In the genomic region with DNA sequence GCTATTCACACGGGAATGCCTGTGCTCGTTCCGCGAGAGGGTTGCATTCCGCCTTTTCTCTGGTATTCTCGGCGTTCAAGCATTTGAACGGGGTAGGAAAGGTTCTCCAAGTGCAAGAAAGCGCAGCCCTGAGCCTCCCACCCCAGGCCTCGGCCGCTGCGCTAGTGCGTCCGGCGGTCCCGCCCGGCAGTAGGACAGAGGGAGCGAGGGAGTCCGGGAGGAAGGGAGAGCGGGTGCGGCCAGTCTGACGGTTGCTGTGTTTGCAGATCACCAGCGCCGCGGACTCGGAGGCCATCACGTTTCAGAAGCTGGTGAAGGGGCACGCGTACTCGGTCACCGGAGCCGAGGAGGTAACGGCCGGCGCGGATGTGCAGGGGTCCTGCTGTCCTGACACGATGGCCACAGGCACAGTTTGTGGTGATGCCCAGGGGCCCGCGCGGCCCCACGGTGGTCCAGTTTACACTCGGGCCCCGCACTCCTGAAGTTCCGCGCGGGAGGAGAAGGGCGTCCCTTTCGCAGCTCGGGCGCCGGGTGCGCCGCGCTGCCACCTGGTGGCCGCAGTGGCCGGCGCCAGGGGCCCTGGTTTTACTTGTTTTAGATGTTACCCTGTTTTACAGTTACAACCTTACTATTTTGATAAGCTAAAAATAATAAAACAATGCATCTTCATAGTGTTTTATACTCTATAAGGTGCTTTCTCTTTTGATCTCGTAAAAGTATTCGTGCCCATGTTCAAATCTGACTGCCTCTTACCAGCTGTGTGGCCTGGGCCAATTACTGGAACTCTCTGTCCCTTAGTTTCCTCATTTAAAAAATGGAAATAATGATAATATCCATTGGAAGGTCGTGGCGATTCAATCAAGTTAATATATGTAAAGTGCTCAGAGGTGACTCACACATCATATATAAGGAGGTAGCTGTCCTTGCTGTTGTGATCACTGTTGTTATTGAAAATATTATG, we compare ENCODE assay signal across 8 cellular contexts. TPM values are rescaled to one million over a fixed set of nuclear protein-coding genes. Genes with fewer than 3 reads are reported as not detected.
A peak's percentile ranks its signal among the peaks of the same experiment; 100 is the strongest.
DNase-seq lines count a peak whose midpoint lies in the region; ATAC-seq and TF ChIP-seq lines count a peak whose summit lies in the region.

No MANE protein-coding gene starts in this region.

- peaks cover 8% of the 10 kb centered on the region for H3K4me1 Mint-ChIP-seq in activated naive CD4-positive, alpha-beta T cell treated with anti-CD3 and anti-CD28 coated beads, Interleukin-2, amount 50 U/mL, for 24 hours
- H3K4me1 Mint-ChIP-seq in osteocyte (ENCODE audit: unreplicated experiment), result peaks cover 28% of the 10 kb centered on the region

- TF ChIP-seq POLR2A in testis (IDR thresholded peaks at IDR 0.05), result no peak

- 2% methylated on average over 55 to 59 of the region's 61 CpGs for WGBS in testis, 2 donors

- H3K4me3 Mint-ChIP-seq in activated naive CD4-positive, alpha-beta T cell treated with anti-CD3 and anti-CD28 coated beads, Interleukin-2, amount 50 U/mL, for 24 hours, result peak overlapping the region; percentile 78
- peak overlapping the region; percentile 47 for H3K4me3 Mint-ChIP-seq in osteocyte (ENCODE audit: unreplicated experiment)

- intact Hi-C loops in Right ventricle myocardium inferior (cut with DNase I), result loop anchor here (1.0 kb wide), 2 partner anchors 37 to 51 kb away; partner anchors contain the start of gene CAPN2
- intact Hi-C loops in testis (cut with DNase I; ENCODE audit: low total_unique reads), result loop anchor here (5.0 kb wide), 1 partner anchor 37 kb away; the partner anchor contains the start of gene CAPN2

- H3K4me1 ChIP-seq in testis, result peaks cover 25% of the 10 kb centered on the region

- H3K9me3 Mint-ChIP-seq in activated naive CD4-positive, alpha-beta T cell treated with anti-CD3 and anti-CD28 coated beads, Interleukin-2, amount 50 U/mL, for 24 hours, result no peaks in the 10 kb centered on the region
- H3K9me3 Mint-ChIP-seq in osteocyte (ENCODE audit: unreplicated experiment), result no peaks in the 10 kb centered on the region

- H3K4me3 ChIP-seq in testis, result peak overlapping the region; percentile 47 to 60

- H3K36me3 ChIP-seq in testis (ENCODE audit: low read depth, missing control alignments), result peaks cover 4% of the 10 kb centered on the region

- no peaks in the 10 kb centered on the region for H3K27me3 Mint-ChIP-seq in activated naive CD4-positive, alpha-beta T cell treated with anti-CD3 and anti-CD28 coated beads, Interleukin-2, amount 50 U/mL, for 24 hours
- no peaks in the 10 kb centered on the region for H3K27me3 Mint-ChIP-seq in osteocyte (ENCODE audit: unreplicated experiment)

- H3K27me3 ChIP-seq in testis, result no peaks in the 10 kb centered on the region

- peak overlapping the region; percentile 65 to 83 for H3K27ac ChIP-seq in testis

- peaks cover 6% of the 10 kb centered on the region for H3K36me3 Mint-ChIP-seq in activated naive CD4-positive, alpha-beta T cell treated with anti-CD3 and anti-CD28 coated beads, Interleukin-2, amount 50 U/mL, for 24 hours
- H3K36me3 Mint-ChIP-seq in osteocyte (ENCODE audit: unreplicated experiment), result peaks cover 52% of the 10 kb centered on the region

- TF ChIP-seq CTCF in osteocyte (IDR thresholded peaks at IDR 0.05) (peak; percentile 99), testis (IDR thresholded peaks at IDR 0.05) (peak; percentile 91 to 95 (median 92))

- peak overlapping the region; percentile 35 for H3K27ac Mint-ChIP-seq in activated naive CD4-positive, alpha-beta T cell treated with anti-CD3 and anti-CD28 coated beads, Interleukin-2, amount 50 U/mL, for 24 hours
- peak overlapping the region; percentile 82 for H3K27ac Mint-ChIP-seq in osteocyte (ENCODE audit: unreplicated experiment)

- H3K9me3 ChIP-seq in testis, result no peaks in the 10 kb centered on the region

- DNase-seq in Right ventricle myocardium inferior (ENCODE audit: missing footprints) (peak; percentile 90), osteocyte (ENCODE audit: extremely low spot score, unreplicated experiment) (no peak), testis (peak; percentile 79), NCI-H2081 (lab: John Stamatoyannopoulos, UW) (no peak)

- ATAC-seq in GM18498 (IDR thresholded peaks at IDR 0.05; ENCODE audit: unreplicated experiment) (peak; percentile 86), HG02981 (IDR thresholded peaks at IDR 0.05; ENCODE audit: unreplicated experiment) (peak; percentile 73), SK-N-SH treated with all-trans-retinoic acid at 6 μM for 48 hours (peak; percentile 83), Right ventricle myocardium inferior (peak; percentile 84)

TF ChIP-seq in SK-N-SH treated with all-trans-retinoic acid at 6 μM for 48 hours, 23 proteins besides CTCF, POLR2A, EP300 and RAD21:
- TF ChIP-seq TCF4 (CRISPR knock-in tag; IDR thresholded peaks at IDR 0.05; ENCODE audit: borderline replicate concordance), result no peak
- TF ChIP-seq ARNTL (CRISPR knock-in tag; IDR thresholded peaks at IDR 0.05; ENCODE audit: borderline replicate concordance, low read depth), result no peak
- no peak for TF ChIP-seq CREB5 (CRISPR knock-in tag; IDR thresholded peaks at IDR 0.05; ENCODE audit: low read depth)
- TF ChIP-seq ISL1 (CRISPR knock-in tag; IDR thresholded peaks at IDR 0.05), result no peak
- TF ChIP-seq ZC3H10 (CRISPR knock-in tag; IDR thresholded peaks at IDR 0.05), result peak; percentile 24; the same call in 1 of the 2 replicates

RNA-seq across cellular contexts. Expression of gene CAPN2, which starts 36.7 kb away (rescaled TPM):
- total RNA-seq in Right ventricle myocardium inferior, result 85.4 TPM
- 271 and 278 TPM in 2 replicates for total RNA-seq in osteocyte
- total RNA-seq in testis, result 100 to 1,000 TPM; 174 to 179 TPM
- polyA plus RNA-seq in testis (ENCODE audit: insufficient read depth, low read depth, low replicate concordance), result 99.0 TPM

Comparison
In these comparisons a context has a peak if more than half of its experiments do, and no peak if none do; other contexts are left out.
1. DNase-seq: peak in Right ventricle myocardium inferior (single experiment) and testis (single experiment); none in osteocyte (single experiment) and NCI-H2081 (0 of 2).
2. Peak in every context shown above with its lines, with median percentiles within 50 percentile points of each other: ATAC-seq.